ENCODE assay signal across 30 cellular contexts in genomic region chr6:138963119-138963518, GRCh38.
"Had no signal": no experiment of that assay in that cellular context is flagged by ENCODE, and none has a peak within 500 bp of the region (broad histone marks: within the 10 kb centered on the region; RNA-seq: fewer than 3 reads in every experiment).

No MANE protein-coding gene starts in this region.

- ATAC-seq: naive thymus-derived CD4-positive, alpha-beta T cell; natural killer cell treated with Interleukin-12 subunit alpha and Interleukin-12 subunit beta and Interleukin-15 and Interleukin-18, amount 100 ng/mL, for 72 hours; psoas muscle; right cardiac atrium; stimulated activated effector memory CD8-positive, alpha-beta T cell treated with anti-CD3 and anti-CD28 coated beads, Interleukin-12 subunit alpha, Interleukin-12 subunit beta, amount 100 ng/mL, for 72 hours; stimulated activated naive B cell treated with anti-CD40 and anti-IgM and Interleukin-4, amounts not matched to agents 10 μg/mL and 1 μg/mL and 100 μg/mL, for 72 hours; upper lobe of right lung had no signal

- H3K4me3 Mint-ChIP-seq: naive thymus-derived CD4-positive, alpha-beta T cell; natural killer cell treated with Interleukin-12 subunit alpha and Interleukin-12 subunit beta and Interleukin-15 and Interleukin-18, amount 100 ng/mL, for 72 hours; nephron progenitor cell; neural crest cell; stimulated activated effector memory CD8-positive, alpha-beta T cell treated with anti-CD3 and anti-CD28 coated beads, Interleukin-12 subunit alpha, Interleukin-12 subunit beta, amount 100 ng/mL, for 72 hours; stimulated activated naive B cell treated with anti-CD40 and anti-IgM and Interleukin-4, amounts not matched to agents 10 μg/mL and 1 μg/mL and 100 μg/mL, for 72 hours; stimulated activated naive CD8-positive, alpha-beta T cell treated with anti-CD3 and anti-CD28 coated beads, Interleukin-15, Interleukin-2, amounts not matched to agents 100 ng/mL and 50 ng/mL, for 24 hours; type B pancreatic cell had no signal

- H3K36me3 Mint-ChIP-seq: natural killer cell treated with Interleukin-12 subunit alpha and Interleukin-12 subunit beta and Interleukin-15 and Interleukin-18, amount 100 ng/mL, for 72 hours; stimulated activated effector memory CD8-positive, alpha-beta T cell treated with anti-CD3 and anti-CD28 coated beads, Interleukin-12 subunit alpha, Interleukin-12 subunit beta, amount 100 ng/mL, for 72 hours; type B pancreatic cell had no signal

- H3K36me3 ChIP-seq: neutrophil, ovary, right lobe of liver, sigmoid colon, stomach, thoracic aorta, thyroid gland, transverse colon, upper lobe of right lung, uterus had no signal

- DNase-seq: naive thymus-derived CD4-positive, alpha-beta T cell; nephron progenitor cell; occipital lobe; ovary; posterior cingulate gyrus; psoas muscle; right lobe of liver; sigmoid colon; stimulated activated CD4-positive, alpha-beta T cell treated with anti-CD3 and anti-CD28 coated beads, Interleukin-15, amount 100 ng/mL, for 24 hours; stimulated activated CD4-positive, alpha-beta T cell treated with anti-CD3 and anti-CD28 coated beads, Interleukin-2, amount 100 ng/mL, for 24 hours; stimulated activated CD4-positive, alpha-beta T cell treated with anti-CD3 and anti-CD28 coated beads, Interleukin-2, amount 100 ng/mL, for 48 hours; stimulated activated CD4-positive, alpha-beta T cell treated with anti-CD3 and anti-CD28 coated beads, Interleukin-4, amount 100 ng/mL, for 24 hours; stimulated activated naive B cell treated with anti-CD40 and anti-IgM and Interleukin-4, amounts not matched to agents 10 μg/mL and 1 μg/mL and 100 μg/mL, for 72 hours; stimulated activated naive CD4-positive, alpha-beta T cell treated with Interleukin-2 at 50 U/mL for 16 hours; stomach; transverse colon; upper lobe of right lung; uterus had no signal

- H3K9me3 ChIP-seq: neutrophil, ovary, psoas muscle, right lobe of liver, sigmoid colon, stomach, thoracic aorta, thyroid gland, transverse colon, upper lobe of right lung, uterus had no signal

- H3K9ac ChIP-seq: parathyroid adenoma had no signal

- H3K27ac ChIP-seq: neutrophil, ovary, parathyroid adenoma, psoas muscle, sigmoid colon, skin epidermis, stomach, thoracic aorta, thyroid gland, transverse colon, upper lobe of right lung, uterus had no signal

- H3K27me3 Mint-ChIP-seq: naive thymus-derived CD4-positive, alpha-beta T cell; natural killer cell treated with Interleukin-12 subunit alpha and Interleukin-12 subunit beta and Interleukin-15 and Interleukin-18, amount 100 ng/mL, for 72 hours; progenitor cell of endocrine pancreas; stimulated activated naive B cell treated with anti-CD40 and anti-IgM and Interleukin-4, amounts not matched to agents 10 μg/mL and 1 μg/mL and 100 μg/mL, for 72 hours; stimulated activated naive CD8-positive, alpha-beta T cell treated with anti-CD3 and anti-CD28 coated beads, Interleukin-15, Interleukin-2, amounts not matched to agents 100 ng/mL and 50 ng/mL, for 24 hours; type B pancreatic cell had no signal

- H2AFZ ChIP-seq: parathyroid adenoma had no signal

- H3K9me3 Mint-ChIP-seq: naive thymus-derived CD4-positive, alpha-beta T cell; natural killer cell treated with Interleukin-12 subunit alpha and Interleukin-12 subunit beta and Interleukin-15 and Interleukin-18, amount 100 ng/mL, for 72 hours; nephron progenitor cell; neural crest cell; stimulated activated effector memory CD8-positive, alpha-beta T cell treated with anti-CD3 and anti-CD28 coated beads, Interleukin-12 subunit alpha, Interleukin-12 subunit beta, amount 100 ng/mL, for 72 hours; stimulated activated naive B cell treated with anti-CD40 and anti-IgM and Interleukin-4, amounts not matched to agents 10 μg/mL and 1 μg/mL and 100 μg/mL, for 72 hours; stimulated activated naive CD8-positive, alpha-beta T cell treated with anti-CD3 and anti-CD28 coated beads, Interleukin-15, Interleukin-2, amounts not matched to agents 100 ng/mL and 50 ng/mL, for 24 hours; type B pancreatic cell had no signal

- H3K4me3 ChIP-seq: ovary, psoas muscle, right lobe of liver, sigmoid colon, skin epidermis, stomach, thyroid gland, transverse colon, upper lobe of right lung, uterus had no signal

- H3K27ac Mint-ChIP-seq: naive thymus-derived CD4-positive, alpha-beta T cell; natural killer cell treated with Interleukin-12 subunit alpha and Interleukin-12 subunit beta and Interleukin-15 and Interleukin-18, amount 100 ng/mL, for 72 hours; nephron progenitor cell; progenitor cell of endocrine pancreas; stimulated activated effector memory CD8-positive, alpha-beta T cell treated with anti-CD3 and anti-CD28 coated beads, Interleukin-12 subunit alpha, Interleukin-12 subunit beta, amount 100 ng/mL, for 72 hours; stimulated activated naive B cell treated with anti-CD40 and anti-IgM and Interleukin-4, amounts not matched to agents 10 μg/mL and 1 μg/mL and 100 μg/mL, for 72 hours; stimulated activated naive CD8-positive, alpha-beta T cell treated with anti-CD3 and anti-CD28 coated beads, Interleukin-15, Interleukin-2, amounts not matched to agents 100 ng/mL and 50 ng/mL, for 24 hours; type B pancreatic cell had no signal

- H3K4me1 ChIP-seq: uterus had no signal

- H3K27me3 ChIP-seq: neutrophil, ovary, right lobe of liver, sigmoid colon, stomach, thyroid gland, transverse colon, upper lobe of right lung, uterus had no signal
